13 cellular contexts compared by ENCODE assay signal in the genomic region with DNA sequence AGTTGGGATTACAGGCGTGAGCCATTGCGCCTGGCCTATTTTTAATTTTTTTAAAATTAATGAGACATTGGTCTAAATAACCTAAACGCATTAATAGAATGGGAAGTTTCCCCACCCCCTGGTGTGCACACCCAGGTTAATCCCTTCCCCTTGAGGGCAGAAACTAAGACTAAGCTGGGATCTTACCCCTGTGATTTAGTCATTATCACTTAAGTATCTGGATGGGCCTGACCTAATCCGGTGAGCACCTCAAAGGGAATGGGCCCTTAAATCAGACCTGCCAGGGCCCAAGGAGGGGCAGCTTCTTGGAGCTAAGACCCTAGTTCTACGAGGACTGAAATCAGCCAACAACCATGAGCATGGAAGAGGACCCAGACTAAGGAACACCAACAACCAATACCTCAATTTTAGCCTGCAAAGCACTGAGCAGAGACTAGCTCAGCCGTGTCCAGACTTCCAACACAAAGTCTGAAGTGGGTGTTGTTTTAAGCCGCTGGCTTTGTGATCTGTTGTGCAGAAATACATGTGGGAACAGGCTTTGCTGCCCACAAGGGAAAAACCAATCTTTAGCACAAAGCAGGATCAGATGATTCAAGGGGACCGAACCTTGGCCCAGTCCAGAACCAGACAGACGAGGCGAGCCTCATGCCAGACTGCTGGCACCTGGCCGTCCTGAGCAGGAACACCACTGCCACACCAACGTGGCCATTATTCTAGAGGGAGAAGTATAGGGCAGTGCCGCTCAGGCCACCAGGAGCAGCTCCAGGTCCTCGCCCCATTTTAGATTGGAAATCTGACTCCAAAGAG. TPM values are rescaled to one million over a fixed set of nuclear protein-coding genes. Genes with fewer than 3 reads are reported as not detected.
DNase-seq lines count a peak whose midpoint lies in the region; ATAC-seq, FAIRE-seq and TF ChIP-seq lines count a peak whose summit lies in the region.
"Had no signal": no experiment of that assay in that cellular context is flagged by ENCODE, and none has a peak within 500 bp of the region (broad histone marks: within the 10 kb centered on the region; RNA-seq: fewer than 3 reads in every experiment).

No MANE protein-coding gene starts in this region.

- no peak overlapping the region for H3K9ac ChIP-seq in H9 (ENCODE audit: extremely low read depth, insufficient read length, low read length)
- H3K9ac ChIP-seq in H1 (replicated peaks in 1 of 4; ENCODE audit: extremely low read depth in 1 of 4, low read depth in 3 of 4, low read length in 3 of 4) = no peak overlapping the region

- peaks cover 8% of the 10 kb centered on the region for H3K27me3 Mint-ChIP-seq in H9 (ENCODE audit: low read depth)
- H3K27me3 Mint-ChIP-seq: activated T-cell treated with anti-CD3 and anti-CD28 coated beads, Interleukin-2, amount 50 U/mL, for 24 hours had no signal

- no peak for TF ChIP-seq RAD21 in A549 (conservative IDR thresholded peaks at IDR 0.05 in 1 of 2, IDR thresholded peaks at IDR 0.05 in 1 of 2)
- TF ChIP-seq RAD21 in H1 (IDR thresholded peaks at IDR 0.05 in 1 of 2, conservative IDR thresholded peaks at IDR 0.05 in 1 of 2; ENCODE audit: low read depth in 2 of 2, low read length in 2 of 2) = no peak

- H2BK5ac ChIP-seq in H9 (ENCODE audit: insufficient read length, low read length) (no peak overlapping the region), H1 (ENCODE audit: low read depth, low read length) (peak overlapping the region; percentile 49; the same call in 1 of the 2 replicates)

- TF ChIP-seq CTCF in A549 (IDR thresholded peaks at IDR 0.05) (no peak), H9 (conservative IDR thresholded peaks at IDR 0.05) (no peak), H1 (IDR thresholded peaks at IDR 0.05; ENCODE audit: control extremely low read depth in 1 of 3, insufficient read depth in 1 of 3, low read depth in 1 of 3, low read length in 3 of 3) (no peak), testis (IDR thresholded peaks at IDR 0.05) (no peak)

- H3K14ac ChIP-seq in H9 (ENCODE audit: insufficient read depth, low read length) (no peak overlapping the region), H1 (ENCODE audit: insufficient read length) (no peak overlapping the region)

- ATAC-seq in A549 = peak; percentile 10 to 11; a peak in 3 of 6 replicates
- no peak for ATAC-seq in HG02610 (IDR thresholded peaks at IDR 0.05; ENCODE audit: unreplicated experiment)
- no peak for ATAC-seq in HG03565 (IDR thresholded peaks at IDR 0.05; ENCODE audit: unreplicated experiment)

- CTCF ChIA-PET in A549 (lab: Yijun Ruan, JAX) (interaction anchor here (0.7 to 5.3 kb wide), 9 partner anchors 9 to 259 kb away, joined by 3 to 23 read pairs (median 6); no protein-coding TSS in a partner anchor), H1 (lab: Charles Lee; ENCODE audit: partially characterized antibody) (interaction anchor here (0.9 to 5.6 kb wide), 5 partner anchors 11 to 99 kb away, joined by 3 to 39 read pairs (median 6); a partner anchor contains a TSS)

- H3K23ac ChIP-seq in H9 (ENCODE audit: insufficient read length, low read depth, low read length) (no peak overlapping the region), H1 (ENCODE audit: insufficient read length) (no peak overlapping the region)

- no peak overlapping the region for H2AK5ac ChIP-seq in H9 (ENCODE audit: insufficient read length, low read length)
- no peak overlapping the region for H2AK5ac ChIP-seq in H1 (ENCODE audit: low read depth, low read length)

- H4K5ac ChIP-seq in H9 (ENCODE audit: insufficient read length, low read depth, low read length) = no peak overlapping the region
- no peak overlapping the region for H4K5ac ChIP-seq in H1 (ENCODE audit: insufficient read length, low read depth, low read length)

- no peak overlapping the region for H3K4me3 ChIP-seq in A549
- H3K4me3 ChIP-seq in H1 (ENCODE audit: extremely low read depth in 1 of 4, insufficient read depth in 2 of 4, low read depth in 3 of 4, low read length in 4 of 4) = no peak overlapping the region
- no peak overlapping the region for H3K4me3 ChIP-seq in testis

- H4K8ac ChIP-seq in H9 (replicated peaks; ENCODE audit: insufficient read length, low read depth, low read length) (no peak overlapping the region), H1 (ENCODE audit: extremely low read depth, insufficient read depth, low read length) (no peak overlapping the region)

- peaks cover 2% of the 10 kb centered on the region; the same call in 1 of the 2 replicates for H3K79me2 ChIP-seq in H9 (ENCODE audit: insufficient read depth, low read length)
- peaks cover 0 to 14% of the 10 kb centered on the region in 2 experiments; a peak in 2 of 4 replicates for H3K79me2 ChIP-seq in H1 (ENCODE audit: control insufficient read depth in 1 of 2, insufficient read depth in 2 of 2, low read length in 2 of 2)

- H3K27me3 ChIP-seq in H9 (ENCODE audit: insufficient read depth, low read length) (no peaks in the 10 kb centered on the region), H1 (replicated peaks in 1 of 4; ENCODE audit: control insufficient read depth in 3 of 4, extremely low read depth in 1 of 4, insufficient read depth in 3 of 4, low read length in 3 of 4) (no peaks in the 10 kb centered on the region), testis (no peaks in the 10 kb centered on the region)

- peaks cover 33% of the 10 kb centered on the region for H3K4me1 ChIP-seq in A549
- no peaks in the 10 kb centered on the region for H3K4me1 ChIP-seq in H9 (ENCODE audit: insufficient read depth, low read length)
- H3K4me1 ChIP-seq in H1 (replicated peaks in 1 of 4; ENCODE audit: control insufficient read depth in 3 of 4, insufficient read depth in 4 of 4, low read length in 3 of 4) = peaks cover 0 to under 1% (median under 1%) of the 10 kb centered on the region in 4 experiments; a peak in 2 of 7 replicates
- H3K4me1 ChIP-seq in testis = peaks cover 5% of the 10 kb centered on the region

- H2BK12ac ChIP-seq in H9 (ENCODE audit: insufficient read length, low read depth, low read length) = no peak overlapping the region
- no peak overlapping the region for H2BK12ac ChIP-seq in H1 (ENCODE audit: low read depth, low read length)

- no peak for DNase-seq in A549 (ENCODE audit: low read depth in 1 of 2, low spot score in 1 of 2)
- DNase-seq in H9 = no peak
- DNase-seq in H1 (ENCODE audit: low read depth in 1 of 2, low spot score in 2 of 2) = no peak
- no peak for DNase-seq in testis
- DNase-seq: activated T-cell treated with anti-CD3 and anti-CD28 coated beads, Interleukin-2, amount 50 U/mL, for 24 hours; kidney glomerular epithelial cell; NCI-H2081 treated with DMSO at 0.1 percent for 48 hours; retina; stimulated activated CD4-positive, alpha-beta T cell treated with anti-CD3 and anti-CD28 coated beads, Interleukin-4, amount 100 ng/mL, for 1 hour; stimulated activated naive CD4-positive, alpha-beta T cell had no signal

- TF ChIP-seq EP300 in A549 (IDR thresholded peaks at IDR 0.05) (no peak), H1 (IDR thresholded peaks at IDR 0.05; ENCODE audit: borderline replicate concordance in 1 of 2, low read depth in 2 of 2, low read length in 2 of 2) (no peak)

- H3K36me3 Mint-ChIP-seq in H9 (ENCODE audit: insufficient read depth in 1 of 3, low read depth in 3 of 3) = peaks cover 32 to 48% (median 42%) of the 10 kb centered on the region in 3 experiments

- H2BK15ac ChIP-seq in H9 (ENCODE audit: low read depth, low read length) (no peak overlapping the region), H1 (ENCODE audit: low read length) (no peak overlapping the region)

- POLR2A ChIA-PET in A549 (lab: Yijun Ruan, JAX) (interaction anchor here (0.5 kb wide), 2 partner anchors 19 to 35 kb away, joined by 4 read pairs; no protein-coding TSS in a partner anchor), H1 (lab: Charles Lee; ENCODE audit: partially characterized antibody) (interaction anchor here (0.6 to 34.6 kb wide), 18 partner anchors 6 to 282 kb away, joined by 3 to 874 read pairs (median 4); a partner anchor contains a TSS)

- H4K20me1 ChIP-seq in H9 (ENCODE audit: control insufficient read depth, insufficient read depth, insufficient read length) (no peaks in the 10 kb centered on the region), H1 (replicated peaks in 1 of 2; ENCODE audit: control insufficient read depth in 1 of 2, insufficient read depth in 2 of 2, low read length in 2 of 2) (peaks cover 25 to 29% of the 10 kb centered on the region in 2 experiments)

- H2BK120ac ChIP-seq in H9 (ENCODE audit: low read depth, low read length, poor library complexity, severe bottlenecking) (no peak overlapping the region), H1 (replicated peaks; ENCODE audit: low read depth, low read length) (no peak overlapping the region)

- H3K4me3 Mint-ChIP-seq in H9 = peak overlapping the region in 1 of 2 experiments; percentile 34; a peak in 2 of 5 replicates
- H3K4me3 Mint-ChIP-seq: activated T-cell treated with anti-CD3 and anti-CD28 coated beads, Interleukin-2, amount 50 U/mL, for 24 hours had no signal

- H3K18ac ChIP-seq in H9 (ENCODE audit: insufficient read length, low read depth, low read length) = no peak overlapping the region
- no peak overlapping the region for H3K18ac ChIP-seq in H1 (ENCODE audit: extremely low read depth, low read length)

- H4K91ac ChIP-seq in H9 (ENCODE audit: insufficient read length, low read depth, low read length) = no peak overlapping the region
- H4K91ac ChIP-seq in H1 (replicated peaks; ENCODE audit: insufficient read length, low read length) = no peak overlapping the region

- no peaks in the 10 kb centered on the region for H3K9me3 Mint-ChIP-seq in H9
- H3K9me3 Mint-ChIP-seq: activated T-cell treated with anti-CD3 and anti-CD28 coated beads, Interleukin-2, amount 50 U/mL, for 24 hours had no signal

- intact Hi-C loops in testis (cut with DNase I; ENCODE audit: low total_unique reads) = no loop called here

- no peaks in the 10 kb centered on the region for H3K23me2 ChIP-seq in H9 (ENCODE audit: insufficient read length, low read depth, low read length, poor library complexity, severe bottlenecking)
- H3K23me2 ChIP-seq in H1 (ENCODE audit: low read depth, low read length) = no peaks in the 10 kb centered on the region; the same call in 1 of the 2 replicates

- H2BK20ac ChIP-seq in H9 (ENCODE audit: low read depth, low read length, poor library complexity, severe bottlenecking) (no peak overlapping the region), H1 (ENCODE audit: low read length) (no peak overlapping the region)

- H3K56ac ChIP-seq in H9 (ENCODE audit: insufficient read length, low read depth, low read length) (no peak overlapping the region), H1 (replicated peaks; ENCODE audit: insufficient read length, low read depth, low read length) (no peak overlapping the region)

- H3K79me1 ChIP-seq in H9 (ENCODE audit: insufficient read depth, low read depth, low read length, poor library complexity, severe bottlenecking) (no peaks in the 10 kb centered on the region), H1 (ENCODE audit: low read depth, low read length) (peaks cover under 1% of the 10 kb centered on the region)

- FAIRE-seq in A549 (lab: Jason Lieb, UNC) (no peak), H1 (lab: Jason Lieb, UNC) (no peak)
- FAIRE-seq: astrocyte had no signal

- H3K9me3 ChIP-seq in A549 = no peaks in the 10 kb centered on the region
- H3K9me3 ChIP-seq in H9 (ENCODE audit: control insufficient read depth, low read depth, low read length) = no peaks in the 10 kb centered on the region
- H3K9me3 ChIP-seq in H1 (ENCODE audit: insufficient read depth in 2 of 2, low read depth in 1 of 2, low read length in 1 of 2) = no peaks in the 10 kb centered on the region
- H3K9me3 ChIP-seq in testis = no peaks in the 10 kb centered on the region

- H3K27ac ChIP-seq in A549 (no peak overlapping the region), H9 (ENCODE audit: insufficient read length, low read depth, low read length) (no peak overlapping the region), H1 (ENCODE audit: low read depth, low read length) (peak overlapping the region; percentile 3; the same call in 1 of the 2 replicates), testis (no peak overlapping the region)

- TF ChIP-seq POLR2A in A549 (IDR thresholded peaks at IDR 0.05; ENCODE audit: low read length) = no peak
- peak in 1 of 2 experiments; percentile 45; a peak in 1 of 3 replicates for TF ChIP-seq POLR2A in H1 (IDR thresholded peaks at IDR 0.05; ENCODE audit: control extremely low read depth in 1 of 2, low read depth in 2 of 2, low read length in 2 of 2)
- no peak for TF ChIP-seq POLR2A in testis (IDR thresholded peaks at IDR 0.05)

- 88% methylated on average over 14 of the region's 14 CpGs for WGBS in A549 (ENCODE audit: missing lambda C conversion rate)
- no CpG with 5 or more reads among the region's 14 CpGs for WGBS in H9 (ENCODE audit: extremely low coverage, insufficient read length, low lambda C conversion rate)
- 86% methylated on average over 14 of the region's 14 CpGs; no CpG with 5 or more reads in 1 of the 2 experiments for WGBS in H1 (ENCODE audit: extremely low coverage in 1 of 2, insufficient coverage in 1 of 2, insufficient read length in 1 of 2, insufficient replicate concordance in 2 of 2, low coverage in 1 of 2, low lambda C conversion rate in 2 of 2, missing lambda C conversion rate in 1 of 2), 2 experiments
- WGBS in testis, 2 donors = 88 to 93% methylated on average over 14 of the region's 14 CpGs

- no peak overlapping the region for H3K4ac ChIP-seq in H9 (ENCODE audit: low read depth, low read length)
- no peak overlapping the region for H3K4ac ChIP-seq in H1 (replicated peaks; ENCODE audit: insufficient read length, low read depth, low read length)

- peaks cover 9 to 26% of the 10 kb centered on the region in 2 experiments for H3K4me1 Mint-ChIP-seq in H9

- H3T11ph ChIP-seq in H9 (ENCODE audit: low read length) = no peak overlapping the region

- H3K36me3 ChIP-seq in H1 (ENCODE audit: control insufficient read depth in 2 of 4, insufficient read depth in 4 of 4, low read length in 3 of 4) (peaks cover 23 to 50% (median 39%) of the 10 kb centered on the region in 4 experiments), testis (ENCODE audit: low read depth, missing control alignments) (no peaks in the 10 kb centered on the region)

- H2AFZ ChIP-seq in H9 (ENCODE audit: low read length) = no peak overlapping the region
- H2AFZ ChIP-seq in H1 (ENCODE audit: low read length) = no peak overlapping the region

- H3K4me2 ChIP-seq in A549 (no peak overlapping the region), H9 (ENCODE audit: insufficient read depth, insufficient read length, low read length) (no peak overlapping the region), H1 (ENCODE audit: insufficient read depth in 1 of 2, low read depth in 2 of 2, low read length in 2 of 2) (no peak overlapping the region)

- H3K27ac Mint-ChIP-seq in H9 = peak overlapping the region in 2 of 3 experiments; percentile 52 to 96; a peak in 3 of 7 replicates

RNA-seq across cellular contexts. Expression of a gene that starts 7.1 kb away (rescaled TPM):
- polyA plus RNA-seq in A549 (2011; rRNA removed) (139 and 153 TPM in 2 replicates), A549 (2017; fragmentation: RNase III; extraction: RNeasy Plus Mini Kit Qiagen cat#74134 plus additional on column Dnase treatment) (267 to 300 TPM (median 295 TPM) in 3 replicates), H1 (2011; rRNA removed) (466 and 530 TPM in 2 replicates), testis (ENCODE audit: insufficient read depth, low read depth, low replicate concordance) (272 TPM)
- 416 and 480 TPM in 2 replicates for polyA plus RNA-seq in A549 (2012; cell fraction: cytosol; rRNA removed)
- 268 and 301 TPM in 2 replicates for polyA plus RNA-seq in A549 (2012; cell fraction: nucleus; rRNA removed)
- polyA minus RNA-seq in A549 (2011; rRNA and poly(A)+ RNA removed) = 169 and 175 TPM in 2 replicates
- total RNA-seq in H9 (2021) (391 and 393 TPM in 2 replicates), testis (100 to 1,000 TPM; 150 to 188 TPM)
- 398 and 402 TPM in 2 replicates for total RNA-seq in H1 (2021; fragmentation: NEBNext Ultra II Directional; extraction: Animal tissue kit (Norgen Biotek cat#: 25700))
- 396 TPM for polyA plus RNA-seq in H1 (2011; cell fraction: cytosol; rRNA removed)
- 278 TPM for polyA plus RNA-seq in H1 (2011; cell fraction: nucleus; rRNA removed)
- 185 to 258 TPM (median 204 TPM) in 4 replicates for polyA plus RNA-seq in H1 (2012, experiment 1 of 2)
- polyA plus RNA-seq in H1 (2012, experiment 2 of 2) = 110 TPM
- polyA plus RNA-seq in H1 (2013, experiment 1 of 2) = 234 TPM
- polyA plus RNA-seq in H1 (2013, experiment 2 of 2) = 223 TPM
- 54.5 and 104 TPM in 2 replicates for polyA minus RNA-seq in H1 (2011; rRNA and poly(A)+ RNA removed)
- 239 TPM for polyA minus RNA-seq in H1 (2011; cell fraction: cytosol; rRNA and poly(A)+ RNA removed)
- polyA minus RNA-seq in H1 (2011; cell fraction: nucleus; rRNA and poly(A)+ RNA removed) = 43.1 TPM

RNA-seq across cellular contexts. Expression of a gene that starts 14.8 kb away (rescaled TPM):
- 329 and 351 TPM in 2 replicates for polyA plus RNA-seq in A549 (2011; rRNA removed)
- 2,042 and 2,083 TPM in 2 replicates for polyA plus RNA-seq in A549 (2012; cell fraction: cytosol; rRNA removed)
- polyA plus RNA-seq in A549 (2012; cell fraction: nucleus; rRNA removed) = 1,887 and 2,526 TPM in 2 replicates
- 2,012 to 2,083 TPM (median 2,037 TPM) in 3 replicates for polyA plus RNA-seq in A549 (2017; fragmentation: RNase III; extraction: RNeasy Plus Mini Kit Qiagen cat#74134 plus additional on column Dnase treatment)
- 816 and 1,830 TPM in 2 replicates for polyA minus RNA-seq in A549 (2011; rRNA and poly(A)+ RNA removed)
- 2,076 and 2,130 TPM in 2 replicates for total RNA-seq in H9 (2021)
- 2,123 and 2,232 TPM in 2 replicates for total RNA-seq in H1 (2021; fragmentation: NEBNext Ultra II Directional; extraction: Animal tissue kit (Norgen Biotek cat#: 25700))
- polyA plus RNA-seq in H1 (2011; rRNA removed) = 6,692 and 8,402 TPM in 2 replicates
- polyA plus RNA-seq in H1 (2011; cell fraction: cytosol; rRNA removed) = 2,492 TPM
- polyA plus RNA-seq in H1 (2011; cell fraction: nucleus; rRNA removed) = 1,571 TPM
- polyA plus RNA-seq in H1 (2012, experiment 1 of 2) = 1,234 to 2,824 TPM (median 2,522 TPM) in 4 replicates
- 3,077 TPM for polyA plus RNA-seq in H1 (2012, experiment 2 of 2)
- 2,779 TPM for polyA plus RNA-seq in H1 (2013, experiment 1 of 2)
- 2,622 TPM for polyA plus RNA-seq in H1 (2013, experiment 2 of 2)
- 406 and 431 TPM in 2 replicates for polyA minus RNA-seq in H1 (2011; rRNA and poly(A)+ RNA removed)
- polyA minus RNA-seq in H1 (2011; cell fraction: cytosol; rRNA and poly(A)+ RNA removed) = 1,377 TPM
- 497 TPM for polyA minus RNA-seq in H1 (2011; cell fraction: nucleus; rRNA and poly(A)+ RNA removed)
- total RNA-seq in testis = 100 to 1,000 TPM; 284 to 624 TPM
- polyA plus RNA-seq in testis (ENCODE audit: insufficient read depth, low read depth, low replicate concordance) = 1,024 TPM

RNA-seq across cellular contexts. Expression of a gene that starts 16.4 kb away (rescaled TPM):
- polyA plus RNA-seq in A549 (2011; rRNA removed) (0.37 and 0.70 TPM in 2 replicates), A549 (2017; fragmentation: RNase III; extraction: RNeasy Plus Mini Kit Qiagen cat#74134 plus additional on column Dnase treatment) (2.5 to 3.6 TPM (median 2.7 TPM) in 3 replicates), H1 (2011; rRNA removed) (0.49 and 0.53 TPM in 2 replicates), testis (ENCODE audit: insufficient read depth, low read depth, low replicate concordance) (0.91 TPM)
- 2.0 and 2.9 TPM in 2 replicates for polyA plus RNA-seq in A549 (2012; cell fraction: cytosol; rRNA removed)
- 1.8 and 4.0 TPM in 2 replicates for polyA plus RNA-seq in A549 (2012; cell fraction: nucleus; rRNA removed)
- polyA minus RNA-seq in A549 (2011; rRNA and poly(A)+ RNA removed) = 0.37 and 0.44 TPM in 2 replicates
- total RNA-seq in H9 (2021) (3.8 and 4.8 TPM in 2 replicates), testis (1 to 10 TPM; 1.7 to 6.4 TPM)
- 3.8 and 3.9 TPM in 2 replicates for total RNA-seq in H1 (2021; fragmentation: NEBNext Ultra II Directional; extraction: Animal tissue kit (Norgen Biotek cat#: 25700))
- 1.9 TPM for polyA plus RNA-seq in H1 (2011; cell fraction: cytosol; rRNA removed)
- polyA plus RNA-seq in H1 (2011; cell fraction: nucleus; rRNA removed) = 1.2 TPM
- 0.50 to 2.6 TPM (median 1.5 TPM) in 4 replicates for polyA plus RNA-seq in H1 (2012, experiment 1 of 2)
- not detected for polyA plus RNA-seq in H1 (2012, experiment 2 of 2)
- polyA plus RNA-seq in H1 (2013, experiment 1 of 2) = 2.1 TPM
- 1.3 TPM for polyA plus RNA-seq in H1 (2013, experiment 2 of 2)
- polyA minus RNA-seq in H1 (2011; rRNA and poly(A)+ RNA removed) = not detected in 2 replicates
- polyA minus RNA-seq in H1 (2011; cell fraction: cytosol; rRNA and poly(A)+ RNA removed) = 2.3 TPM
- 1.1 TPM for polyA minus RNA-seq in H1 (2011; cell fraction: nucleus; rRNA and poly(A)+ RNA removed)

RNA-seq across cellular contexts. Expression of a gene that starts 23.9 kb away (rescaled TPM):
- polyA plus RNA-seq in A549 (2011; rRNA removed) (0.58 and 1.1 TPM in 2 replicates), A549 (2017; fragmentation: RNase III; extraction: RNeasy Plus Mini Kit Qiagen cat#74134 plus additional on column Dnase treatment) (1.2 to 1.9 TPM (median 1.7 TPM) in 3 replicates), H1 (2011; rRNA removed) (1.6 and 4.5 TPM in 2 replicates), testis (ENCODE audit: insufficient read depth, low read depth, low replicate concordance) (35.4 TPM)
- polyA plus RNA-seq in A549 (2012; cell fraction: cytosol; rRNA removed) = 1.6 and 1.9 TPM in 2 replicates
- polyA plus RNA-seq in A549 (2012; cell fraction: nucleus; rRNA removed) = 11.6 and 14.4 TPM in 2 replicates
- polyA minus RNA-seq in A549 (2011; rRNA and poly(A)+ RNA removed) = 0.41 TPM in 1 of 2 replicates, not detected in the other
- total RNA-seq in H9 (2021) (1.5 and 1.6 TPM in 2 replicates), testis (10 to 100 TPM; 12.9 to 19.2 TPM)
- 1.4 TPM in 1 of 2 replicates, not detected in the other for total RNA-seq in H1 (2021; fragmentation: NEBNext Ultra II Directional; extraction: Animal tissue kit (Norgen Biotek cat#: 25700))
- polyA plus RNA-seq in H1 (2011; cell fraction: cytosol; rRNA removed) = 1.7 TPM
- polyA plus RNA-seq in H1 (2011; cell fraction: nucleus; rRNA removed) = 2.7 TPM
- 0.54 to 3.6 TPM (median 1.4 TPM) in 4 replicates for polyA plus RNA-seq in H1 (2012, experiment 1 of 2)
- not detected for polyA plus RNA-seq in H1 (2012, experiment 2 of 2)
- polyA plus RNA-seq in H1 (2013, experiment 1 of 2) = 0.41 TPM
- 0.33 TPM for polyA plus RNA-seq in H1 (2013, experiment 2 of 2)
- polyA minus RNA-seq in H1 (2011; rRNA and poly(A)+ RNA removed) = not detected in 2 replicates
- not detected for polyA minus RNA-seq in H1 (2011; cell fraction: cytosol; rRNA and poly(A)+ RNA removed)
- not detected for polyA minus RNA-seq in H1 (2011; cell fraction: nucleus; rRNA and poly(A)+ RNA removed)

RNA-seq across cellular contexts. Expression of a gene that starts 30.2 kb away (rescaled TPM):
- polyA plus RNA-seq in A549 (2011; rRNA removed) (42.1 and 52.4 TPM in 2 replicates), A549 (2017; fragmentation: RNase III; extraction: RNeasy Plus Mini Kit Qiagen cat#74134 plus additional on column Dnase treatment) (91.7 to 115 TPM (median 100.0 TPM) in 3 replicates), H1 (2011; rRNA removed) (1.7 and 2.7 TPM in 2 replicates), testis (ENCODE audit: insufficient read depth, low read depth, low replicate concordance) (1.2 TPM)
- 27.4 and 54.2 TPM in 2 replicates for polyA plus RNA-seq in A549 (2012; cell fraction: cytosol; rRNA removed)
- 89.3 and 99.2 TPM in 2 replicates for polyA plus RNA-seq in A549 (2012; cell fraction: nucleus; rRNA removed)
- polyA minus RNA-seq in A549 (2011; rRNA and poly(A)+ RNA removed) = 19.6 and 26.4 TPM in 2 replicates
- total RNA-seq in H9 (2021) (3.8 and 3.9 TPM in 2 replicates), testis (1 to 10 TPM; 2.0 to 2.1 TPM)
- total RNA-seq in H1 (2021; fragmentation: NEBNext Ultra II Directional; extraction: Animal tissue kit (Norgen Biotek cat#: 25700)) = 1.6 and 2.8 TPM in 2 replicates
- polyA plus RNA-seq in H1 (2011; cell fraction: cytosol; rRNA removed) = 2.3 TPM
- polyA plus RNA-seq in H1 (2011; cell fraction: nucleus; rRNA removed) = 6.8 TPM
- 1.0 to 2.3 TPM (median 1.2 TPM) in 4 replicates for polyA plus RNA-seq in H1 (2012, experiment 1 of 2)
- polyA plus RNA-seq in H1 (2012, experiment 2 of 2) = 1.2 TPM
- 1.2 TPM for polyA plus RNA-seq in H1 (2013, experiment 1 of 2)
- 1.0 TPM for polyA plus RNA-seq in H1 (2013, experiment 2 of 2)
- polyA minus RNA-seq in H1 (2011; rRNA and poly(A)+ RNA removed) = 0.27 and 0.41 TPM in 2 replicates
- 1.5 TPM for polyA minus RNA-seq in H1 (2011; cell fraction: cytosol; rRNA and poly(A)+ RNA removed)
- 2.2 TPM for polyA minus RNA-seq in H1 (2011; cell fraction: nucleus; rRNA and poly(A)+ RNA removed)

Comparison
In these comparisons a context has a peak if more than half of its experiments do, and no peak if none do; other contexts are left out.
1. ATAC-seq: peak in A549 (2 of 2); none in HG02610 (single experiment) and HG03565 (single experiment).